ENCODE assay signal across 1 cellular context in genomic region chr14:63855272-63855671, GRCh38.
TF ChIP-seq lines count a peak whose summit lies in the region.

No MANE protein-coding gene starts in this region.

TF ChIP-seq in GM12878, 131 proteins besides CTCF, POLR2A, EP300 and RAD21:
- TF ChIP-seq PAX5 (IDR thresholded peaks at IDR 0.05; ENCODE audit: borderline replicate concordance, low read depth, low read length) (no peak), BMI1 (IDR thresholded peaks at IDR 0.05; ENCODE audit: borderline replicate concordance) (no peak), RUNX3 (IDR thresholded peaks at IDR 0.05; ENCODE audit: low read length) (no peak), ESRRA (IDR thresholded peaks at IDR 0.05; ENCODE audit: low read length) (no peak), SMC3 (IDR thresholded peaks at IDR 0.05; ENCODE audit: borderline replicate concordance, low read length) (no peak), TAF1 (IDR thresholded peaks at IDR 0.05; ENCODE audit: borderline replicate concordance, low read depth, low read length) (no peak), SIX5 (IDR thresholded peaks at IDR 0.05; ENCODE audit: low read depth, low read length, severe bottlenecking) (no peak)
- TF ChIP-seq, protein P1, sequence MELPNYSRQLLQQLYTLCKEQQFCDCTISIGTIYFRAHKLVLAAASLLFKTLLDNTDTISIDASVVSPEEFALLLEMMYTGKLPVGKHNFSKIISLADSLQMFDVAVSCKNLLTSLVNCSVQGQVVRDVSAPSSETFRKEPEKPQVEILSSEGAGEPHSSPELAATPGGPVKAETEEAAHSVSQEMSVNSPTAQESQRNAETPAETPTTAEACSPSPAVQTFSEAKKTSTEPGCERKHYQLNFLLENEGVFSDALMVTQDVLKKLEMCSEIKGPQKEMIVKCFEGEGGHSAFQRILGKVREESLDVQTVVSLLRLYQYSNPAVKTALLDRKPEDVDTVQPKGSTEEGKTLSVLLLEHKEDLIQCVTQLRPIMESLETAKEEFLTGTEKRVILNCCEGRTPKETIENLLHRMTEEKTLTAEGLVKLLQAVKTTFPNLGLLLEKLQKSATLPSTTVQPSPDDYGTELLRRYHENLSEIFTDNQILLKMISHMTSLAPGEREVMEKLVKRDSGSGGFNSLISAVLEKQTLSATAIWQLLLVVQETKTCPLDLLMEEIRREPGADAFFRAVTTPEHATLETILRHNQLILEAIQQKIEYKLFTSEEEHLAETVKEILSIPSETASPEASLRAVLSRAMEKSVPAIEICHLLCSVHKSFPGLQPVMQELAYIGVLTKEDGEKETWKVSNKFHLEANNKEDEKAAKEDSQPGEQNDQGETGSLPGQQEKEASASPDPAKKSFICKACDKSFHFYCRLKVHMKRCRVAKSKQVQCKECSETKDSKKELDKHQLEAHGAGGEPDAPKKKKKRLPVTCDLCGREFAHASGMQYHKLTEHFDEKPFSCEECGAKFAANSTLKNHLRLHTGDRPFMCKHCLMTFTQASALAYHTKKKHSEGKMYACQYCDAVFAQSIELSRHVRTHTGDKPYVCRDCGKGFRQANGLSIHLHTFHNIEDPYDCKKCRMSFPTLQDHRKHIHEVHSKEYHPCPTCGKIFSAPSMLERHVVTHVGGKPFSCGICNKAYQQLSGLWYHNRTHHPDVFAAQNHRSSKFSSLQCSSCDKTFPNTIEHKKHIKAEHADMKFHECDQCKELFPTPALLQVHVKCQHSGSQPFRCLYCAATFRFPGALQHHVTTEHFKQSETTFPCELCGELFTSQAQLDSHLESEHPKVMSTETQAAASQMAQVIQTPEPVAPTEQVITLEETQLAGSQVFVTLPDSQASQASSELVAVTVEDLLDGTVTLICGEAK (IDR thresholded peaks at IDR 0.05; ENCODE audit: borderline replicate concordance), result no peak
- TF ChIP-seq, protein P2, sequence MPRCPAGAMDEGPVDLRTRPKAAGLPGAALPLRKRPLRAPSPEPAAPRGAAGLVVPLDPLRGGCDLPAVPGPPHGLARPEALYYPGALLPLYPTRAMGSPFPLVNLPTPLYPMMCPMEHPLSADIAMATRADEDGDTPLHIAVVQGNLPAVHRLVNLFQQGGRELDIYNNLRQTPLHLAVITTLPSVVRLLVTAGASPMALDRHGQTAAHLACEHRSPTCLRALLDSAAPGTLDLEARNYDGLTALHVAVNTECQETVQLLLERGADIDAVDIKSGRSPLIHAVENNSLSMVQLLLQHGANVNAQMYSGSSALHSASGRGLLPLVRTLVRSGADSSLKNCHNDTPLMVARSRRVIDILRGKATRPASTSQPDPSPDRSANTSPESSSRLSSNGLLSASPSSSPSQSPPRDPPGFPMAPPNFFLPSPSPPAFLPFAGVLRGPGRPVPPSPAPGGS (IDR thresholded peaks at IDR 0.05; ENCODE audit: borderline replicate concordance, insufficient read depth, low read depth, low read length, poor library complexity, severe bottlenecking), result no peak
TF ChIP-seq in GM12878: peak in this region for 0.
